ENCODE assay signal across 21 cellular contexts in genomic region chr2:57862727-57863126, GRCh38.
"Had no signal": no experiment of that assay in that cellular context is flagged by ENCODE, and none has a peak within 500 bp of the region (broad histone marks: within the 10 kb centered on the region; RNA-seq: fewer than 3 reads in every experiment).

No MANE protein-coding gene starts in this region.

- H3K27ac ChIP-seq: coronary artery, foreskin keratinocyte, left ventricle myocardium inferior, lower lobe of right lung, right atrium auricular region, sigmoid colon, skin epidermis, stomach, thoracic aorta, transverse colon had no signal

- H3K9me3 ChIP-seq: left ventricle myocardium inferior, lower lobe of right lung, right atrium auricular region, sigmoid colon, stomach, thoracic aorta, transverse colon had no signal

- FAIRE-seq: endothelial cell of umbilical vein, kidney had no signal

- ATAC-seq: left cardiac atrium, lower lobe of right lung had no signal

- DNase-seq: effector CD4-positive, alpha-beta T cell; endodermal cell; erythroblast; foreskin keratinocyte; kidney; left cardiac atrium; left ventricle myocardium inferior; lower lobe of right lung; posterior cingulate gyrus; sigmoid colon; stimulated activated CD4-positive, alpha-beta T cell treated with anti-CD3 and anti-CD28 coated beads, Interleukin-2, amount 100 ng/mL, for 24 hours; stimulated activated CD4-positive, alpha-beta T cell treated with anti-CD3 and anti-CD28 coated beads, Interleukin-4, amount 100 ng/mL, for 4 hours; stimulated activated naive CD4-positive, alpha-beta T cell; stomach; substantia nigra; transverse colon had no signal

- H3K36me3 ChIP-seq: left ventricle myocardium inferior, lower lobe of right lung, right atrium auricular region, sigmoid colon, stomach, thoracic aorta, transverse colon had no signal

- H3K4me3 ChIP-seq: coronary artery, left ventricle myocardium inferior, lower lobe of right lung, right atrium auricular region, sigmoid colon, skin epidermis, stomach, thoracic aorta, transverse colon had no signal

- H3K27me3 ChIP-seq: right atrium auricular region, sigmoid colon, stomach, transverse colon had no signal

- H3K4me1 ChIP-seq: foreskin keratinocyte, left ventricle myocardium inferior, lower lobe of right lung, right atrium auricular region, sigmoid colon, stomach, transverse colon had no signal
